Comparison of ENCODE assay signal across 16 cellular contexts in the genomic region with DNA sequence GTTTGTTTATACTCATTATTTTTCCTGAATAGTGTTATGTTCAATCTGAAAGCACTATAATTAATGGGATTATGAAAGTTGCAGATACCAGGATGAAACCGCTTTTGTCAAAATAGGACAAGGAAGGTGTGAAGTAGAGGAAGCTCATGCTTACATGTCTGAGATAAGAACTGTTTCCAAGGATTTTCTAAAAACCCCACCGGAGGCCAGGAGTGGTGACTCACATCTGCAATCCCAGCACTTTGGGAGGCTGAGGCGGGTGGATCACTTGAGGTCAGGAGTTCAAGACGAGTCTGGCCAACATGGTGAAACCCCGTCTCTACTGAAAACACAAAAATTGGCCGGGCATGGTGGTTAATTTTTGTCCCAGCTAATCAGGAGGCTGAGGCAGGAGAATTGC. TPM values are rescaled to one million over a fixed set of nuclear protein-coding genes. Genes with fewer than 3 reads are reported as not detected.
"Had no signal": no experiment of that assay in that cellular context is flagged by ENCODE, and none has a peak within 500 bp of the region (broad histone marks: within the 10 kb centered on the region; RNA-seq: fewer than 3 reads in every experiment).

No MANE protein-coding gene starts in this region.

RNA-seq across cellular contexts. Expression of gene DPEP2NB, which starts 14.4 kb away (rescaled TPM):
- total RNA-seq: activated B cell treated with CpG ODN at 0.5 μM for 24 hours; activated CD4-positive, alpha-beta memory T cell treated with anti-CD3 and anti-CD28 coated beads for 36 hours; activated naive CD4-positive, alpha-beta T cell treated with anti-CD3 and anti-CD28 coated beads, Interleukin-2, amount 50 U/mL, for 72 hours; activated T-helper 1 cell treated with anti-CD3 and anti-CD28 coated beads, Interleukin-12 subunit alpha, Interleukin-12 subunit beta, Interleukin-2, Interleukin-4 antibody, amounts not matched to agents 30 ng/mL and 10 ng/mL and 1 ng/mL, durations not matched to agents 14 hours and 24 hours and 36 hours; adrenal gland; frontal cortex; heart left ventricle; lower leg skin; mucosa of gallbladder; naive thymus-derived CD4-positive, alpha-beta T cell; pancreas; pulmonary artery endothelial cell; sigmoid colon; T-cell; thoracic aorta; upper lobe of right lung had no signal
- polyA plus RNA-seq: adrenal gland; heart left ventricle; naive thymus-derived CD4-positive, alpha-beta T cell; pancreas; sigmoid colon had no signal

RNA-seq across cellular contexts. Expression of gene DPEP2, which starts 30.8 kb away (rescaled TPM):
- total RNA-seq: pulmonary artery endothelial cell had no signal

RNA-seq across cellular contexts. Expression of gene DPEP3, which starts 49.8 kb away (rescaled TPM):
- total RNA-seq: activated CD4-positive, alpha-beta memory T cell treated with anti-CD3 and anti-CD28 coated beads for 36 hours; activated T-helper 1 cell treated with anti-CD3 and anti-CD28 coated beads, Interleukin-12 subunit alpha, Interleukin-12 subunit beta, Interleukin-2, Interleukin-4 antibody, amounts not matched to agents 30 ng/mL and 10 ng/mL and 1 ng/mL, durations not matched to agents 14 hours and 24 hours and 36 hours; frontal cortex; mucosa of gallbladder; pulmonary artery endothelial cell; thoracic aorta; upper lobe of right lung had no signal
- polyA plus RNA-seq: heart left ventricle, pancreas had no signal
